ENCODE assay signal across 15 cellular contexts in the genomic region with DNA sequence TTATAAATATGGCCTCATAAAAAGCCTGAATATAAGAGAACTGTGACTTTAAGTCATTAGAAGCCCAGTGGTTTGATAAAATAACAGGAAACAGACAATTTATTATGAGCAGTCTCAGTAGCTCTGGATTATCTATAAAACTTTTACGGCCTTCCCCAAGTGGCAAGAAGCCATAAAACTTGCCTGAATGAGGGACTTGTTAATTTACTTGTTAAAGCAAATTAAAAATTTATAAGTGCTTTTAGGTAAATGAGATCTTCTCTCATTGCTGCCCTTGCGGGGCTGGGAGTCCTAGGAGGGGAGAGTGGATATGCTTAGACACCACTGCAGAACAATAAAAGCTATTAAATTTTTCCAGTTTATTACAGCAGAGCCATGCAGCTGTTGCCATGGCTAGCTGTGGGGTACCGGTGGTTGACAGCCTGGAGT.
A peak's percentile ranks its signal among the peaks of the same experiment; 100 is the strongest.
DNase-seq lines count a peak whose midpoint lies in the region; ATAC-seq and TF ChIP-seq lines count a peak whose summit lies in the region.
"Had no signal": no experiment of that assay in that cellular context is flagged by ENCODE, and none has a peak within 500 bp of the region (broad histone marks: within the 10 kb centered on the region; RNA-seq: fewer than 3 reads in every experiment).

No MANE protein-coding gene starts in this region.

- H2BK120ac ChIP-seq in H9 (ENCODE audit: low read depth, low read length, poor library complexity, severe bottlenecking): no peak overlapping the region

- no peak overlapping the region for H3K23ac ChIP-seq in H9 (ENCODE audit: insufficient read length, low read depth, low read length)

- no peaks in the 10 kb centered on the region for H3K23me2 ChIP-seq in H9 (ENCODE audit: insufficient read length, low read depth, low read length, poor library complexity, severe bottlenecking)

- H2BK5ac ChIP-seq in H9 (ENCODE audit: insufficient read length, low read length): no peak overlapping the region

- ATAC-seq in foreskin keratinocyte: no peak

- H3K27me3 ChIP-seq in foreskin keratinocyte: no peaks in the 10 kb centered on the region
- no peaks in the 10 kb centered on the region for H3K27me3 ChIP-seq in H9 (ENCODE audit: insufficient read depth, low read length)
- H3K27me3 ChIP-seq: BLaER1 treated with 17β-estradiol and CSF1 and Interleukin-3, amounts not matched to agents 10 nM and 100 nM had no signal

- DNase-seq in NCI-H1092 treated with DMSO at 0.1 percent for 48 hours (lab: John Stamatoyannopoulos, UW) (peak; percentile 46), NCI-H1092 (lab: John Stamatoyannopoulos, UW) (no peak), LHCN-M2 (ENCODE audit: low read depth) (peak; percentile 32), NCI-H526 treated with DMSO at 0.1 percent for 48 hours (lab: John Stamatoyannopoulos, UW) (peak; percentile 69), myocyte (ENCODE audit: low read depth) (peak; percentile 15), foreskin keratinocyte (no peak), H9 (no peak)
- no peak for DNase-seq in activated CD8-positive, alpha-beta memory T cell treated with anti-CD3 and anti-CD28 coated beads, Interleukin-2, amount 50 U/mL, for 48 hours
- DNase-seq: 8988T; activated CD4-positive, CD25-positive, alpha-beta regulatory T cell; amygdala; midbrain; stimulated activated CD4-positive, alpha-beta T cell treated with anti-CD3 and anti-CD28 coated beads, Interleukin-1b, Interleukin-23, amount 100 ng/mL, for 48 hours had no signal

- no peak overlapping the region for H3K4me3 Mint-ChIP-seq in H9
- H3K4me3 Mint-ChIP-seq: T-helper 2 cell treated with Interferon-gamma antibody and Interleukin-4, amounts not matched to agents 5 μg/mL and 100 μg/mL, for 36 hours had no signal

- TF ChIP-seq CTCF in foreskin keratinocyte (conservative IDR thresholded peaks at IDR 0.05): no peak
- TF ChIP-seq CTCF in H9 (conservative IDR thresholded peaks at IDR 0.05): no peak

- H3K79me1 ChIP-seq in H9 (ENCODE audit: insufficient read depth, low read depth, low read length, poor library complexity, severe bottlenecking): no peaks in the 10 kb centered on the region

- no CpG with 5 or more reads among the region's 3 CpGs for WGBS in H9 (ENCODE audit: extremely low coverage, insufficient read length, low lambda C conversion rate)

- no peak overlapping the region for H4K5ac ChIP-seq in H9 (ENCODE audit: insufficient read length, low read depth, low read length)

- no peak overlapping the region for H4K91ac ChIP-seq in H9 (ENCODE audit: insufficient read length, low read depth, low read length)

- H3K14ac ChIP-seq in H9 (ENCODE audit: insufficient read depth, low read length): no peak overlapping the region

- H3K27me3 Mint-ChIP-seq in H9 (ENCODE audit: low read depth): no peaks in the 10 kb centered on the region

- H3K18ac ChIP-seq in H9 (ENCODE audit: insufficient read length, low read depth, low read length): no peak overlapping the region

- H2BK15ac ChIP-seq in H9 (ENCODE audit: low read depth, low read length): no peak overlapping the region

- H3K9me3 ChIP-seq in H9 (ENCODE audit: control insufficient read depth, low read depth, low read length): no peaks in the 10 kb centered on the region
- H3K9me3 ChIP-seq: BLaER1 treated with 17β-estradiol and CSF1 and Interleukin-3, amounts not matched to agents 10 nM and 100 nM had no signal

- no peaks in the 10 kb centered on the region for H3K79me2 ChIP-seq in H9 (ENCODE audit: insufficient read depth, low read length)

- H2AFZ ChIP-seq in H9 (ENCODE audit: low read length): no peak overlapping the region

- H2BK20ac ChIP-seq in H9 (ENCODE audit: low read depth, low read length, poor library complexity, severe bottlenecking): no peak overlapping the region

- H3K4me2 ChIP-seq in H9 (ENCODE audit: insufficient read depth, insufficient read length, low read length): no peak overlapping the region
- H3K4me2 ChIP-seq: BLaER1 treated with 17β-estradiol and CSF1 and Interleukin-3, amounts not matched to agents 10 nM and 100 nM had no signal

- H4K20me1 ChIP-seq in H9 (ENCODE audit: control insufficient read depth, insufficient read depth, insufficient read length): no peaks in the 10 kb centered on the region

- no peak overlapping the region for H2AK5ac ChIP-seq in H9 (ENCODE audit: insufficient read length, low read length)

- H3K27ac ChIP-seq in foreskin keratinocyte (no peak overlapping the region), H9 (ENCODE audit: insufficient read length, low read depth, low read length) (no peak overlapping the region)
- H3K27ac ChIP-seq: BLaER1 treated with 17β-estradiol and CSF1 and Interleukin-3, amounts not matched to agents 10 nM and 100 nM had no signal

- no peak overlapping the region for H4K8ac ChIP-seq in H9 (replicated peaks; ENCODE audit: insufficient read length, low read depth, low read length)

- H3K4ac ChIP-seq in H9 (ENCODE audit: low read depth, low read length): no peak overlapping the region

- no peak overlapping the region for H3K56ac ChIP-seq in H9 (ENCODE audit: insufficient read length, low read depth, low read length)

- H3K4me1 ChIP-seq in foreskin keratinocyte (peaks cover 10% of the 10 kb centered on the region), H9 (ENCODE audit: insufficient read depth, low read length) (peaks cover 4% of the 10 kb centered on the region)
- H3K4me1 ChIP-seq: BLaER1 treated with 17β-estradiol and CSF1 and Interleukin-3, amounts not matched to agents 10 nM and 100 nM had no signal

- H3K9me3 Mint-ChIP-seq in H9: no peaks in the 10 kb centered on the region
- H3K9me3 Mint-ChIP-seq: T-helper 2 cell treated with Interferon-gamma antibody and Interleukin-4, amounts not matched to agents 5 μg/mL and 100 μg/mL, for 36 hours had no signal

- no peaks in the 10 kb centered on the region for H3K36me3 Mint-ChIP-seq in H9 (ENCODE audit: insufficient read depth in 1 of 3, low read depth in 3 of 3)

- no peak overlapping the region for H3T11ph ChIP-seq in H9 (ENCODE audit: low read length)

- peaks cover 16 to 19% of the 10 kb centered on the region in 2 experiments for H3K4me1 Mint-ChIP-seq in H9

- no peak overlapping the region for H3K9ac ChIP-seq in H9 (ENCODE audit: extremely low read depth, insufficient read length, low read length)
- H3K9ac ChIP-seq: BLaER1 treated with 17β-estradiol and CSF1 and Interleukin-3, amounts not matched to agents 10 nM and 100 nM had no signal

- no peak overlapping the region; a peak in 1 of 7 replicates for H3K27ac Mint-ChIP-seq in H9
- H3K27ac Mint-ChIP-seq: T-helper 2 cell treated with Interferon-gamma antibody and Interleukin-4, amounts not matched to agents 5 μg/mL and 100 μg/mL, for 36 hours had no signal

- no peak overlapping the region for H2BK12ac ChIP-seq in H9 (ENCODE audit: insufficient read length, low read depth, low read length)

Comparison
In these comparisons a context has a peak if more than half of its experiments do, and no peak if none do; other contexts are left out.
1. DNase-seq: peak in NCI-H1092 treated with DMSO at 0.1 percent for 48 hours (single experiment), LHCN-M2 (single experiment), NCI-H526 treated with DMSO at 0.1 percent for 48 hours (single experiment) and myocyte (single experiment); none in NCI-H1092 (single experiment), foreskin keratinocyte (0 of 2), H9 (single experiment) and activated CD8-positive, alpha-beta memory T cell treated with anti-CD3 and anti-CD28 coated beads, Interleukin-2, amount 50 U/mL, for 48 hours (single experiment).